13 cellular contexts compared by ENCODE assay signal in the genomic region with DNA sequence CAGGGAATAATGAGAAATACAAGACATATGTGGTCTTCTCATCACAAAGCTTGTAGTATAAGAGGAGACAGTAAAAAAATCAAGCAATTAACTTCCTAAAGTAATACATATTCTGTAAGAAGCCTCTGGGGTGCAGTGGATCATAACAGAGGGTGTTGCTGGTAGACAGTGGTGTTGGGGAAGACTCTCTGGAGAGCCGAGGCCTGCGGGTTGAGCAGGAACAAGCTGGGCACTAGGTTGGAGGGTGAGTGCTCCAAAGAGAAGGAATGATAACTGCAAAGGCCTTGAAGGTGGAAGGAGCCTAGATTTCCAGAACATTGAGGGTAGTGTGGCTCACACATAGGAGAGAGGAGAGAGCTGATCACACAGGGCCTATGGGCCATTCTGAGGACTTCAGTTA. TPM values are rescaled to one million over a fixed set of nuclear protein-coding genes. Genes with fewer than 3 reads are reported as not detected.
DNase-seq lines count a peak whose midpoint lies in the region; ATAC-seq and TF ChIP-seq lines count a peak whose summit lies in the region.
"Had no signal": no experiment of that assay in that cellular context is flagged by ENCODE, and none has a peak within 500 bp of the region (broad histone marks: within the 10 kb centered on the region; RNA-seq: fewer than 3 reads in every experiment).

No MANE protein-coding gene starts in this region.

- H3K27ac Mint-ChIP-seq in central memory CD8-positive, alpha-beta T cell (ENCODE audit: low read depth): peak overlapping the region; percentile 97
- H3K27ac Mint-ChIP-seq: endodermal cell, nephron had no signal

- peaks cover 52% of the 10 kb centered on the region for H3K36me3 Mint-ChIP-seq in central memory CD8-positive, alpha-beta T cell (ENCODE audit: insufficient read depth)

- DNase-seq in activated CD8-positive, alpha-beta memory T cell treated with anti-CD3 and anti-CD28 coated beads for 24 hours: peak; percentile 71
- DNase-seq in activated CD8-positive, alpha-beta memory T cell treated with anti-CD3 and anti-CD28 coated beads, Interleukin-2, amount 50 U/mL, for 48 hours: no peak
- DNase-seq in central memory CD8-positive, alpha-beta T cell (ENCODE audit: low spot score in 2 of 2): no peak
- no peak for DNase-seq in tibial artery
- no peak for DNase-seq in MV-4-11 (lab: John Stamatoyannopoulos, UW)
- no peak for DNase-seq in NAMALWA (ENCODE audit: low spot score)
- DNase-seq in MG63: no peak
- DNase-seq: DND-41, endodermal cell, NCI-H187 had no signal

- peak overlapping the region in 1 of 2 donors; percentile 54 for H3K9ac ChIP-seq in mucosa of rectum (ENCODE audit: low read depth in 1 of 2, low read length in 2 of 2)

- peak; percentile 50 for ATAC-seq in central memory CD8-positive, alpha-beta T cell (replicated peaks; ENCODE audit: extremely low read depth, poor library complexity, severe bottlenecking)
- ATAC-seq: A549 had no signal

- no peaks in the 10 kb centered on the region for H3K27me3 Mint-ChIP-seq in central memory CD8-positive, alpha-beta T cell

- no peaks in the 10 kb centered on the region for H3K9me3 ChIP-seq in mucosa of rectum (ENCODE audit: control insufficient read depth in 2 of 2, low read length in 2 of 2)
- H3K9me3 ChIP-seq in tibial artery: no peaks in the 10 kb centered on the region
- H3K9me3 ChIP-seq in MG63: no peaks in the 10 kb centered on the region
- H3K9me3 ChIP-seq: A549 had no signal

- peak overlapping the region; percentile 88 for H3K4me3 Mint-ChIP-seq in central memory CD8-positive, alpha-beta T cell
- H3K4me3 Mint-ChIP-seq: endodermal cell, nephron had no signal

- H3K27ac ChIP-seq in mucosa of rectum (ENCODE audit: low read depth in 2 of 2, low read length in 2 of 2): peak overlapping the region; percentile 53 to 67
- no peak overlapping the region for H3K27ac ChIP-seq in tibial artery
- H3K27ac ChIP-seq: A549 had no signal

- no peaks in the 10 kb centered on the region for H3K4me1 ChIP-seq in mucosa of rectum (ENCODE audit: control insufficient read depth in 2 of 2, insufficient read depth in 2 of 2, low read length in 2 of 2)
- H3K4me1 ChIP-seq in tibial artery: no peaks in the 10 kb centered on the region
- H3K4me1 ChIP-seq: A549 had no signal

- no peak for TF ChIP-seq CTCF in tibial artery (IDR thresholded peaks at IDR 0.05)

- H3K4me3 ChIP-seq in mucosa of rectum (ENCODE audit: low read length in 2 of 2) (peak overlapping the region; percentile 36 to 71), tibial artery (peak overlapping the region; percentile 38 to 46), MG63 (no peak overlapping the region)
- H3K4me3 ChIP-seq: A549 had no signal

- peaks cover 15% of the 10 kb centered on the region for H3K9me3 Mint-ChIP-seq in central memory CD8-positive, alpha-beta T cell
- H3K9me3 Mint-ChIP-seq: endodermal cell, nephron had no signal

- H3K4me1 Mint-ChIP-seq in central memory CD8-positive, alpha-beta T cell: peaks cover 62% of the 10 kb centered on the region
- H3K4me1 Mint-ChIP-seq: endodermal cell had no signal

- intact Hi-C loops in tibial artery (cut with DNase I; ENCODE audit: low total_unique reads): no loop called here

- no peaks in the 10 kb centered on the region for H3K27me3 ChIP-seq in mucosa of rectum (ENCODE audit: control insufficient read depth in 2 of 2, insufficient read depth in 2 of 2, low read length in 2 of 2)
- H3K27me3 ChIP-seq in tibial artery: no peaks in the 10 kb centered on the region
- no peaks in the 10 kb centered on the region for H3K27me3 ChIP-seq in MG63

- H3K36me3 ChIP-seq in mucosa of rectum (ENCODE audit: control insufficient read depth in 2 of 2, insufficient read depth in 2 of 2, low read length in 2 of 2) (peaks cover 0 to 8% of the 10 kb centered on the region in 2 donors), tibial artery (peaks cover 0 to 4% (median 0%) of the 10 kb centered on the region in 3 donors), MG63 (no peaks in the 10 kb centered on the region)

RNA-seq across cellular contexts. Expression of gene GIMAP4, which starts 1.5 kb away (rescaled TPM):
- not detected in 2 replicates for total RNA-seq in MG63 (2014; rRNA removed; shearing (Covaris generic); ENCODE audit: low replicate concordance)

RNA-seq across cellular contexts. Expression of gene GIMAP7, which starts 54.0 kb away (rescaled TPM):
- not detected in 2 replicates for total RNA-seq in MG63 (2014; rRNA removed; shearing (Covaris generic); ENCODE audit: low replicate concordance)
- total RNA-seq: endodermal cell had no signal

Comparison
In these comparisons a context has a peak if more than half of its experiments do, and no peak if none do; other contexts are left out.
1. H3K27ac ChIP-seq: peak in mucosa of rectum (2 of 2); none in tibial artery (0 of 2).